In genomic region chr9:90890146-90890545, GRCh38 we compare ENCODE assay signal across 19 cellular contexts.
DNase-seq lines count a peak whose midpoint lies in the region; ATAC-seq and TF ChIP-seq lines count a peak whose summit lies in the region.
"Had no signal": no experiment of that assay in that cellular context is flagged by ENCODE, and none has a peak within 500 bp of the region (broad histone marks: within the 10 kb centered on the region; RNA-seq: fewer than 3 reads in every experiment).

No MANE protein-coding gene starts in this region.

- H3K27me3 Mint-ChIP-seq in chondrocyte (ENCODE audit: low read depth), result peaks cover 15% of the 10 kb centered on the region
- H3K27me3 Mint-ChIP-seq in nephron (ENCODE audit: low read depth), result no peaks in the 10 kb centered on the region
- H3K27me3 Mint-ChIP-seq in MCF 10A (ENCODE audit: insufficient read depth, unreplicated experiment), result no peaks in the 10 kb centered on the region
- H3K27me3 Mint-ChIP-seq: activated CD8-positive, alpha-beta T cell treated with anti-CD3 and anti-CD28 coated beads for 36 hours; activated naive CD8-positive, alpha-beta T cell treated with anti-CD3 and anti-CD28 coated beads, Interleukin-2, amount 50 U/mL, for 24 hours had no signal

- no peak overlapping the region for H3K4me3 ChIP-seq in A673 (ENCODE audit: low read depth, low read length, poor library complexity, severe bottlenecking)
- H3K4me3 ChIP-seq: Peyer's patch, right atrium auricular region had no signal

- no peaks in the 10 kb centered on the region for H3K27me3 ChIP-seq in A673 (replicated peaks; ENCODE audit: insufficient read depth, low read depth, low read length, poor library complexity)
- H3K27me3 ChIP-seq: foreskin keratinocyte, Peyer's patch, right atrium auricular region had no signal

- H3K4me3 Mint-ChIP-seq in chondrocyte (ENCODE audit: unreplicated experiment) (no peak overlapping the region), nephron (no peak overlapping the region), MCF 10A (ENCODE audit: unreplicated experiment) (no peak overlapping the region)
- H3K4me3 Mint-ChIP-seq: activated CD8-positive, alpha-beta T cell treated with anti-CD3 and anti-CD28 coated beads for 36 hours; activated naive CD8-positive, alpha-beta T cell treated with anti-CD3 and anti-CD28 coated beads, Interleukin-2, amount 50 U/mL, for 24 hours; naive thymus-derived CD4-positive, alpha-beta T cell had no signal

- no peaks in the 10 kb centered on the region for H3K4me1 ChIP-seq in A673 (ENCODE audit: insufficient read depth, low read length, poor library complexity, severe bottlenecking)
- H3K4me1 ChIP-seq: foreskin keratinocyte, Peyer's patch, right atrium auricular region had no signal

- H3K27ac ChIP-seq in A673 (ENCODE audit: low read depth, low read length, poor library complexity, severe bottlenecking), result no peak overlapping the region
- H3K27ac ChIP-seq: foreskin keratinocyte, Peyer's patch, right atrium auricular region had no signal

- H3K4me1 Mint-ChIP-seq in chondrocyte (ENCODE audit: low read depth), result no peaks in the 10 kb centered on the region
- peaks cover 29% of the 10 kb centered on the region for H3K4me1 Mint-ChIP-seq in nephron
- H3K4me1 Mint-ChIP-seq in MCF 10A (ENCODE audit: insufficient read depth, unreplicated experiment), result no peaks in the 10 kb centered on the region
- H3K4me1 Mint-ChIP-seq: activated naive CD8-positive, alpha-beta T cell treated with anti-CD3 and anti-CD28 coated beads, Interleukin-2, amount 50 U/mL, for 24 hours; naive thymus-derived CD4-positive, alpha-beta T cell had no signal

- H3K27ac Mint-ChIP-seq in chondrocyte (ENCODE audit: unreplicated experiment) (no peak overlapping the region), nephron (peak overlapping the region in 1 of 3 experiments; percentile 38), MCF 10A (ENCODE audit: low read depth, unreplicated experiment) (no peak overlapping the region)
- H3K27ac Mint-ChIP-seq: activated CD8-positive, alpha-beta T cell treated with anti-CD3 and anti-CD28 coated beads for 36 hours; activated naive CD8-positive, alpha-beta T cell treated with anti-CD3 and anti-CD28 coated beads, Interleukin-2, amount 50 U/mL, for 24 hours; naive thymus-derived CD4-positive, alpha-beta T cell had no signal

- no peaks in the 10 kb centered on the region for H3K9me3 ChIP-seq in A673 (ENCODE audit: low read depth, low read length, poor library complexity, severe bottlenecking)
- H3K9me3 ChIP-seq: Peyer's patch had no signal

- POLR2A ChIA-PET in A673 (lab: Charles Lee; ENCODE audit: low non-redundant PET) (no interaction called here), HEK293T (lab: Yijun Ruan, JAX) (no interaction called here), MCF 10A (lab: Yijun Ruan, JAX) (no interaction called here)

- H3K9me3 Mint-ChIP-seq in chondrocyte (ENCODE audit: low read depth) (peaks cover 11% of the 10 kb centered on the region), nephron (peaks cover 8% of the 10 kb centered on the region), MCF 10A (ENCODE audit: unreplicated experiment) (no peaks in the 10 kb centered on the region)

- DNase-seq in A673 (ENCODE audit: low spot score) (no peak), HEK293T (ENCODE audit: extremely low spot score) (peak; percentile 36), chondrocyte (ENCODE audit: low spot score) (no peak), MCF 10A (ENCODE audit: unreplicated experiment) (no peak), LoVo (ENCODE audit: low spot score) (no peak)
- no peak for DNase-seq in stimulated activated CD4-positive, alpha-beta T cell treated with anti-CD3 and anti-CD28 coated beads, Interleukin-2, amount 100 ng/mL, for 24 hours
- DNase-seq: activated CD8-positive, alpha-beta T cell treated with anti-CD3 and anti-CD28 coated beads for 36 hours; activated naive CD8-positive, alpha-beta T cell treated with anti-CD3 and anti-CD28 coated beads, Interleukin-2, amount 50 U/mL, for 24 hours; Calu3; central memory CD4-positive, alpha-beta T cell; foreskin keratinocyte; naive thymus-derived CD4-positive, alpha-beta T cell; NCI-H2029 treated with DMSO at 0.1 percent for 48 hours; NCI-H526 treated with DMSO at 0.1 percent for 48 hours; Peyer's patch; substantia nigra had no signal

- H3K36me3 Mint-ChIP-seq in chondrocyte (ENCODE audit: low read depth), result peaks cover 6% of the 10 kb centered on the region
- H3K36me3 Mint-ChIP-seq in nephron (ENCODE audit: low read depth), result peaks cover 10% of the 10 kb centered on the region
- no peaks in the 10 kb centered on the region for H3K36me3 Mint-ChIP-seq in MCF 10A (ENCODE audit: insufficient read depth, unreplicated experiment)

- no TSS peak for BruUV-seq in A673 (replicated peaks; lab: Mats Ljungman, UMichigan)
- no TSS peak for BruUV-seq in MCF 10A (replicated peaks; lab: Mats Ljungman, UMichigan)

- CTCF ChIA-PET in A673 (lab: Charles Lee), result no interaction called here
- CTCF ChIA-PET in HEK293T (lab: Yijun Ruan, JAX), result no interaction called here
- CTCF ChIA-PET in MCF 10A (lab: Yijun Ruan, JAX), result interaction anchor here (0.7 kb wide), 1 partner anchor 527 kb away, joined by 4 read pairs; no protein-coding TSS in a partner anchor

- no peaks in the 10 kb centered on the region for H3K36me3 ChIP-seq in A673 (ENCODE audit: insufficient read depth, low read length, poor library complexity, severe bottlenecking)
- H3K36me3 ChIP-seq: right atrium auricular region had no signal

- TF ChIP-seq CTCF in A673 (conservative IDR thresholded peaks at IDR 0.05; ENCODE audit: low read depth, low read length) (0 out of 2 replicates have a peak, but pooled peaks have one; percentile 18), chondrocyte (IDR thresholded peaks at IDR 0.05) (peak; percentile 32), nephron (IDR thresholded peaks at IDR 0.05; ENCODE audit: unreplicated experiment in 3 of 3) (peak in 2 of 3 experiments; percentile 12 to 17), MCF 10A (IDR thresholded peaks at IDR 0.05; ENCODE audit: unreplicated experiment) (no peak)

- no peak for ATAC-seq in HG03159 (IDR thresholded peaks at IDR 0.05; ENCODE audit: unreplicated experiment)
- ATAC-seq: activated CD8-positive, alpha-beta T cell treated with anti-CD3 and anti-CD28 coated beads for 36 hours; activated naive CD8-positive, alpha-beta T cell treated with anti-CD3 and anti-CD28 coated beads, Interleukin-2, amount 50 U/mL, for 24 hours; foreskin keratinocyte; naive thymus-derived CD4-positive, alpha-beta T cell had no signal

- intact Hi-C loops in A673 (cut with micrococcal nuclease; ENCODE audit: unreplicated experiment), result no loop called here
- intact Hi-C loops in MCF 10A (cut with micrococcal nuclease), result no loop called here

TF ChIP-seq in HEK293T, 16 proteins besides CTCF, POLR2A, EP300 and RAD21:
- TF ChIP-seq SUZ12 (IDR thresholded peaks at IDR 0.05), result no peak
- no peak for TF ChIP-seq LEF1 (IDR thresholded peaks at IDR 0.05; ENCODE audit: borderline replicate concordance)
- TF ChIP-seq L3MBTL2 (conservative IDR thresholded peaks at IDR 0.05), result no peak
- no peak for TF ChIP-seq FOXK2 (IDR thresholded peaks at IDR 0.05)
- no peak for TF ChIP-seq PKNOX1 (IDR thresholded peaks at IDR 0.05)
- no peak for TF ChIP-seq SP1 (IDR thresholded peaks at IDR 0.05)
- no peak for TF ChIP-seq ARNT (IDR thresholded peaks at IDR 0.05)
- TF ChIP-seq NFRKB (IDR thresholded peaks at IDR 0.05), result no peak
- TF ChIP-seq CTBP1 (IDR thresholded peaks at IDR 0.05; ENCODE audit: borderline replicate concordance), result no peak
